In genomic region chr3:113104746-113105479, GRCh38 we compare ENCODE assay signal across 1 cellular context.
TF ChIP-seq lines count a peak whose summit lies in the region.

No MANE protein-coding gene starts in this region.

TF ChIP-seq in SK-N-SH, 30 proteins besides CTCF, POLR2A, EP300 and RAD21 (continued from another document):
- TF ChIP-seq JUND (IDR thresholded peaks at IDR 0.05): no peak
- TF ChIP-seq CHD2 (IDR thresholded peaks at IDR 0.05; ENCODE audit: low read length, partially characterized antibody): no peak
- no peak for TF ChIP-seq RXRA (IDR thresholded peaks at IDR 0.05; ENCODE audit: borderline replicate concordance, low read depth)
- no peak for TF ChIP-seq REST (IDR thresholded peaks at IDR 0.05; ENCODE audit: low read depth, low read length)
- no peak for TF ChIP-seq MAX (IDR thresholded peaks at IDR 0.05; ENCODE audit: low read depth)
- TF ChIP-seq PBX3 (IDR thresholded peaks at IDR 0.05): no peak
- TF ChIP-seq USF2 (IDR thresholded peaks at IDR 0.05; ENCODE audit: borderline replicate concordance, low read depth, low read length): no peak
- TF ChIP-seq ELF1 (IDR thresholded peaks at IDR 0.05): no peak
- no peak for TF ChIP-seq YY1 (IDR thresholded peaks at IDR 0.05; ENCODE audit: low read depth)
- TF ChIP-seq NRF1 (IDR thresholded peaks at IDR 0.05; ENCODE audit: low read depth, low read length): no peak
- no peak for TF ChIP-seq RCOR1 (IDR thresholded peaks at IDR 0.05; ENCODE audit: low read length)
- no peak for TF ChIP-seq GABPA (IDR thresholded peaks at IDR 0.05; ENCODE audit: low read depth)
- TF ChIP-seq TEAD4 (IDR thresholded peaks at IDR 0.05; ENCODE audit: borderline replicate concordance, insufficient read depth): no peak
